Comparison of ENCODE assay signal across 19 cellular contexts in the genomic region with DNA sequence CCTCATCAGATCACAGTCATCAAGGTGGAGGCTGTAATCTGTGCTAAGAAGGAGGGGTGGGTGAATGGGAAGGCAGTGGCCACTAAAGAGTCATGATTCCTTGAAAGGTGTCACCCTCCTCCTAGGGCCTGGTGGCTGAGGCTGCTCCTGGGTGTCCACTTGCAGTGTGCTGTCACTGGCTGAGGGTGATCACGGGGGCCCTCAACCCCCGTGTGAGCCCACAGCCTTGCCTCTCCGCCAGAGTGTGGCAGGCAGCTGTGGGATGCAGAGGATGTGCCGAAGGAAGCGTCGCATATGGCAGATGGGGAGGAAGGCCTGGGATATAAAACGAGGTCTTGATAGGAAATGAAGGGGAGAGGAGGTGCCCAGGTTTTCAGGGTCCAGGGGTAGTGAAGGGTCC.
DNase-seq lines count a peak whose midpoint lies in the region; ATAC-seq, FAIRE-seq and TF ChIP-seq lines count a peak whose summit lies in the region.
"Had no signal": no experiment of that assay in that cellular context is flagged by ENCODE, and none has a peak within 500 bp of the region (broad histone marks: within the 10 kb centered on the region; RNA-seq: fewer than 3 reads in every experiment).

No MANE protein-coding gene starts in this region.

- in situ Hi-C loops in IMR-90 (cut with MboI; ENCODE audit: low sequenced_read_pairs), result no loop called here

- H4K91ac ChIP-seq in IMR-90 (ENCODE audit: insufficient read depth, low read depth, low read length), result peak overlapping the region; percentile 18; the same call in 1 of the 2 replicates

- peak overlapping the region; percentile 21 for H3K27ac Mint-ChIP-seq in activated CD4-positive, alpha-beta T cell treated with anti-CD3 and anti-CD28 coated beads for 36 hours
- H3K27ac Mint-ChIP-seq in activated CD4-positive, alpha-beta T cell treated with anti-CD3 and anti-CD28 coated beads, Interleukin-2, amount 10 ng/mL, durations not matched to agents 7 days and 5 days, result no peak overlapping the region
- H3K27ac Mint-ChIP-seq in stimulated activated effector memory CD8-positive, alpha-beta T cell treated with anti-CD3 and anti-CD28 coated beads, Interleukin-12 subunit alpha, Interleukin-12 subunit beta, amount 100 ng/mL, for 72 hours, result peak overlapping the region; percentile 49
- H3K27ac Mint-ChIP-seq: GM23338 had no signal

- no peak overlapping the region for H2BK5ac ChIP-seq in IMR-90 (ENCODE audit: low read depth, low read length, poor library complexity, severe bottlenecking)

- intact Hi-C loops in activated CD4-positive, alpha-beta T cell treated with anti-CD3 and anti-CD28 coated beads for 36 hours (cut with DNase I, micrococcal nuclease), result loop anchor here in 1 of 2 experiments (1.0 to 10.0 kb wide), 3 partner anchors 24 to 1002 kb away; partner anchors contain the start of gene PTPRU
- intact Hi-C loops in IMR-90 (cut with micrococcal nuclease), result no loop called here

- H3K4me1 ChIP-seq in IMR-90 (ENCODE audit: control insufficient read depth, insufficient read depth, low read length) (peaks cover 22% of the 10 kb centered on the region), Karpas-422 (ENCODE audit: low read length) (no peaks in the 10 kb centered on the region), small intestine (ENCODE audit: control insufficient read depth in 2 of 2, insufficient read depth in 1 of 2, low read depth in 1 of 2, low read length in 1 of 2) (no peaks in the 10 kb centered on the region)

- H2AK9ac ChIP-seq in IMR-90 (replicated peaks; ENCODE audit: low read depth, low read length, poor library complexity), result no peak overlapping the region

- H3K4me3 ChIP-seq in IMR-90 (ENCODE audit: insufficient read depth, low read depth, low read length) (no peak overlapping the region), Karpas-422 (ENCODE audit: low read length) (no peak overlapping the region), small intestine (ENCODE audit: low read depth in 1 of 2, low read length in 2 of 2) (no peak overlapping the region)
- H3K4me3 ChIP-seq: GM23338, PC-9 had no signal

- DNase-seq in activated CD4-positive, alpha-beta T cell treated with anti-CD3 and anti-CD28 coated beads for 36 hours, result no peak
- no peak for DNase-seq in activated CD4-positive, alpha-beta T cell treated with anti-CD3 and anti-CD28 coated beads, Interleukin-2, amount 10 ng/mL, durations not matched to agents 7 days and 5 days
- no peak for DNase-seq in IMR-90
- no peak for DNase-seq in epithelial cell of prostate (ENCODE audit: low read depth, low spot score)
- no peak for DNase-seq in stimulated activated effector memory CD8-positive, alpha-beta T cell treated with anti-CD3 and anti-CD28 coated beads, Interleukin-12 subunit alpha, Interleukin-12 subunit beta, amount 100 ng/mL, for 72 hours (ENCODE audit: low spot score in 2 of 2)
- no peak for DNase-seq in Karpas-422
- no peak for DNase-seq in small intestine
- DNase-seq: DMS 273 treated with DMSO at 0.1 percent for 48 hours, KBM-7, NCI-H1436 treated with DMSO at 0.1 percent for 48 hours, NCI-H2029 treated with DMSO at 0.1 percent for 48 hours, NCI-H2171 treated with DMSO at 0.1 percent for 48 hours, NCI-H510A, NCI-H82, PC-9 had no signal

- H4K20me1 ChIP-seq in IMR-90 (ENCODE audit: insufficient read depth, low read length), result no peaks in the 10 kb centered on the region
- no peaks in the 10 kb centered on the region for H4K20me1 ChIP-seq in Karpas-422 (ENCODE audit: insufficient read depth, low read depth, low read length)

- H3K4me1 Mint-ChIP-seq in activated CD4-positive, alpha-beta T cell treated with anti-CD3 and anti-CD28 coated beads for 36 hours, result peaks cover 38% of the 10 kb centered on the region
- H3K4me1 Mint-ChIP-seq in activated CD4-positive, alpha-beta T cell treated with anti-CD3 and anti-CD28 coated beads, Interleukin-2, amount 10 ng/mL, durations not matched to agents 7 days and 5 days, result peaks cover 47% of the 10 kb centered on the region
- peaks cover 42% of the 10 kb centered on the region for H3K4me1 Mint-ChIP-seq in stimulated activated effector memory CD8-positive, alpha-beta T cell treated with anti-CD3 and anti-CD28 coated beads, Interleukin-12 subunit alpha, Interleukin-12 subunit beta, amount 100 ng/mL, for 72 hours

- H4K5ac ChIP-seq in IMR-90 (ENCODE audit: low read depth, low read length), result no peak overlapping the region

- peaks cover 11% of the 10 kb centered on the region for H3K9me1 ChIP-seq in IMR-90 (ENCODE audit: insufficient read depth, low read length)

- H3K36me3 ChIP-seq in IMR-90 (ENCODE audit: control insufficient read depth, insufficient read depth, low read length) (no peaks in the 10 kb centered on the region), Karpas-422 (ENCODE audit: insufficient read depth, low read length) (no peaks in the 10 kb centered on the region), small intestine (ENCODE audit: control insufficient read depth in 2 of 2, insufficient read depth in 2 of 2, low read length in 2 of 2) (no peaks in the 10 kb centered on the region)

- H3K27ac ChIP-seq in IMR-90 (ENCODE audit: insufficient read depth, low read length) (no peak overlapping the region), epithelial cell of prostate (peak overlapping the region; percentile 97), Karpas-422 (ENCODE audit: low read length) (no peak overlapping the region), small intestine (ENCODE audit: low read depth in 1 of 2, low read length in 1 of 2) (no peak overlapping the region)
- H3K27ac ChIP-seq: C4-2B, PC-9 had no signal

- H3K36me3 Mint-ChIP-seq in activated CD4-positive, alpha-beta T cell treated with anti-CD3 and anti-CD28 coated beads for 36 hours (ENCODE audit: low read depth), result no peaks in the 10 kb centered on the region
- no peaks in the 10 kb centered on the region for H3K36me3 Mint-ChIP-seq in activated CD4-positive, alpha-beta T cell treated with anti-CD3 and anti-CD28 coated beads, Interleukin-2, amount 10 ng/mL, durations not matched to agents 7 days and 5 days (ENCODE audit: low read depth)
- H3K36me3 Mint-ChIP-seq in stimulated activated effector memory CD8-positive, alpha-beta T cell treated with anti-CD3 and anti-CD28 coated beads, Interleukin-12 subunit alpha, Interleukin-12 subunit beta, amount 100 ng/mL, for 72 hours, result no peaks in the 10 kb centered on the region

- H3K27me3 Mint-ChIP-seq in activated CD4-positive, alpha-beta T cell treated with anti-CD3 and anti-CD28 coated beads for 36 hours, result peaks cover 31% of the 10 kb centered on the region
- H3K27me3 Mint-ChIP-seq in activated CD4-positive, alpha-beta T cell treated with anti-CD3 and anti-CD28 coated beads, Interleukin-2, amount 10 ng/mL, durations not matched to agents 7 days and 5 days, result peaks cover 2% of the 10 kb centered on the region

- no peaks in the 10 kb centered on the region for H3K79me1 ChIP-seq in IMR-90 (ENCODE audit: low read depth in 1 of 2, low read length in 2 of 2)

- H3K27me3 ChIP-seq in IMR-90 (ENCODE audit: control insufficient read depth, insufficient read depth, low read length), result no peaks in the 10 kb centered on the region
- no peaks in the 10 kb centered on the region for H3K27me3 ChIP-seq in Karpas-422 (ENCODE audit: low read length)
- peaks cover 0 to 2% of the 10 kb centered on the region in 2 donors for H3K27me3 ChIP-seq in small intestine (ENCODE audit: control insufficient read depth in 2 of 2, insufficient read depth in 2 of 2, low read length in 2 of 2)

- H2AK5ac ChIP-seq in IMR-90 (ENCODE audit: low read depth, low read length), result peak overlapping the region; percentile 68; the same call in 1 of the 2 replicates

- H3K9me2 ChIP-seq in Karpas-422 (replicated peaks; ENCODE audit: insufficient read depth, low read length), result no peaks in the 10 kb centered on the region

- no peak overlapping the region for H3K18ac ChIP-seq in IMR-90 (ENCODE audit: low read depth, low read length)

- CTCF ChIA-PET in activated CD4-positive, alpha-beta T cell treated with anti-CD3 and anti-CD28 coated beads for 36 hours (lab: Charles Lee), result interaction anchor here (1.5 kb wide), 1 partner anchor 9 kb away, joined by 3 read pairs; no protein-coding TSS in a partner anchor
- CTCF ChIA-PET in activated CD4-positive, alpha-beta T cell treated with anti-CD3 and anti-CD28 coated beads, Interleukin-2, amount 10 ng/mL, durations not matched to agents 7 days and 5 days (lab: Charles Lee), result no interaction called here
- CTCF ChIA-PET in IMR-90 (lab: Yijun Ruan, JAX), result no interaction called here

- H4K8ac ChIP-seq in IMR-90 (ENCODE audit: low read depth in 2 of 2, low read length in 2 of 2), result no peak overlapping the region

- H3K9me3 ChIP-seq in IMR-90 (ENCODE audit: control insufficient read depth, insufficient read depth, low read length) (no peaks in the 10 kb centered on the region), Karpas-422 (ENCODE audit: low read length) (no peaks in the 10 kb centered on the region), small intestine (ENCODE audit: control insufficient read depth, low read depth) (no peaks in the 10 kb centered on the region)

- TF ChIP-seq POLR2A in IMR-90 (IDR thresholded peaks at IDR 0.05; ENCODE audit: low read depth, low read length), result no peak

- no peak for TF ChIP-seq RAD21 in IMR-90 (IDR thresholded peaks at IDR 0.05; ENCODE audit: low read length)

- no peak overlapping the region for H3K56ac ChIP-seq in IMR-90 (ENCODE audit: extremely low read depth, insufficient read depth, low read length)

- no peak overlapping the region for H3K4me3 Mint-ChIP-seq in activated CD4-positive, alpha-beta T cell treated with anti-CD3 and anti-CD28 coated beads for 36 hours
- no peak overlapping the region for H3K4me3 Mint-ChIP-seq in activated CD4-positive, alpha-beta T cell treated with anti-CD3 and anti-CD28 coated beads, Interleukin-2, amount 10 ng/mL, durations not matched to agents 7 days and 5 days
- no peak overlapping the region for H3K4me3 Mint-ChIP-seq in stimulated activated effector memory CD8-positive, alpha-beta T cell treated with anti-CD3 and anti-CD28 coated beads, Interleukin-12 subunit alpha, Interleukin-12 subunit beta, amount 100 ng/mL, for 72 hours
- H3K4me3 Mint-ChIP-seq: GM23338 had no signal

- H2AFZ ChIP-seq in IMR-90 (replicated peaks; ENCODE audit: low read length, poor library complexity), result no peak overlapping the region
- H2AFZ ChIP-seq in Karpas-422 (ENCODE audit: low read length), result no peak overlapping the region
- H2AFZ ChIP-seq: GM23338, PC-9 had no signal

- dilution Hi-C loops in IMR-90 (cut with HindIII; ENCODE audit: low sequenced_read_pairs, unreplicated experiment), result no loop called here

- no peak for ATAC-seq in activated CD4-positive, alpha-beta T cell treated with anti-CD3 and anti-CD28 coated beads for 36 hours
- no peak for ATAC-seq in IMR-90 (ENCODE audit: low read depth)
- ATAC-seq in stimulated activated effector memory CD8-positive, alpha-beta T cell treated with anti-CD3 and anti-CD28 coated beads, Interleukin-12 subunit alpha, Interleukin-12 subunit beta, amount 100 ng/mL, for 72 hours, result no peak
- no peak for ATAC-seq in HG03159 (IDR thresholded peaks at IDR 0.05; ENCODE audit: unreplicated experiment)
- ATAC-seq: GM23338 had no signal

- H3K23ac ChIP-seq in IMR-90 (ENCODE audit: low read depth, low read length), result 0 out of 2 replicates have a peak overlapping the region, but pooled peaks have one; percentile 24

- POLR2A ChIA-PET in activated CD4-positive, alpha-beta T cell treated with anti-CD3 and anti-CD28 coated beads for 36 hours (lab: Charles Lee), result no interaction called here
- POLR2A ChIA-PET in activated CD4-positive, alpha-beta T cell treated with anti-CD3 and anti-CD28 coated beads, Interleukin-2, amount 10 ng/mL, durations not matched to agents 7 days and 5 days (lab: Charles Lee), result no interaction called here
- POLR2A ChIA-PET in IMR-90 (lab: Charles Lee; ENCODE audit: unreplicated experiment), result no interaction called here

- H3K14ac ChIP-seq in IMR-90 (replicated peaks; ENCODE audit: low read depth, low read length), result no peak overlapping the region

- peak overlapping the region; percentile 90; the same call in 1 of the 2 replicates for H2BK120ac ChIP-seq in IMR-90 (ENCODE audit: low read depth, low read length)

- TF ChIP-seq CTCF in IMR-90 (conservative IDR thresholded peaks at IDR 0.05; ENCODE audit: low read depth, low read length), result no peak

- peaks cover 4% of the 10 kb centered on the region for H3K9me3 Mint-ChIP-seq in activated CD4-positive, alpha-beta T cell treated with anti-CD3 and anti-CD28 coated beads for 36 hours (ENCODE audit: low read depth)
- no peaks in the 10 kb centered on the region for H3K9me3 Mint-ChIP-seq in activated CD4-positive, alpha-beta T cell treated with anti-CD3 and anti-CD28 coated beads, Interleukin-2, amount 10 ng/mL, durations not matched to agents 7 days and 5 days
- H3K9me3 Mint-ChIP-seq in stimulated activated effector memory CD8-positive, alpha-beta T cell treated with anti-CD3 and anti-CD28 coated beads, Interleukin-12 subunit alpha, Interleukin-12 subunit beta, amount 100 ng/mL, for 72 hours, result no peaks in the 10 kb centered on the region

- H3K4ac ChIP-seq in IMR-90 (ENCODE audit: low read depth, low read length), result peak overlapping the region; percentile 51

- no peaks in the 10 kb centered on the region for H3K79me2 ChIP-seq in Karpas-422 (ENCODE audit: low read length)

- H3K4me2 ChIP-seq in IMR-90 (ENCODE audit: low read depth, low read length) (no peak overlapping the region), Karpas-422 (ENCODE audit: low read depth, low read length, poor library complexity, severe bottlenecking) (no peak overlapping the region)
- H3K4me2 ChIP-seq: GM23338, PC-9 had no signal

- 75% methylated on average over 4 of the region's 7 CpGs; no CpG with 5 or more reads in 1 of the 2 experiments for WGBS in IMR-90 (ENCODE audit: extremely low coverage in 2 of 2, insufficient read length in 1 of 2), 2 experiments
- 72 to 81% (median 79%) methylated on average over 7 of the region's 7 CpGs for WGBS in small intestine, 3 donors

- H3K9ac ChIP-seq in IMR-90 (ENCODE audit: low read depth, low read length), result no peak overlapping the region
- H3K9ac ChIP-seq in Karpas-422 (ENCODE audit: low read length), result no peak overlapping the region

- no peak for FAIRE-seq in small intestine (lab: Jason Lieb, UNC)
- FAIRE-seq: GM12892 had no signal

- H2BK20ac ChIP-seq in IMR-90 (ENCODE audit: low read depth, low read length), result peak overlapping the region; percentile 13; the same call in 1 of the 2 replicates

- peak overlapping the region; percentile 74; the same call in 1 of the 3 replicates for H2BK15ac ChIP-seq in IMR-90 (ENCODE audit: low read depth, low read length)

- no TSS peak for BruUV-seq in IMR-90 (replicated peaks; lab: Mats Ljungman, UMichigan)
